In genomic region chr7:30605832-30606231, GRCh38 we compare ENCODE assay signal across 15 cellular contexts. TPM values are rescaled to one million over a fixed set of nuclear protein-coding genes. Genes with fewer than 3 reads are reported as not detected.
DNase-seq lines count a peak whose midpoint lies in the region; ATAC-seq, FAIRE-seq and TF ChIP-seq lines count a peak whose summit lies in the region.
"Had no signal": no experiment of that assay in that cellular context is flagged by ENCODE, and none has a peak within 500 bp of the region (broad histone marks: within the 10 kb centered on the region; RNA-seq: fewer than 3 reads in every experiment).

No MANE protein-coding gene starts in this region.

- H3K4me1 ChIP-seq in K562 (replicated peaks in 1 of 2; ENCODE audit: control insufficient read depth in 2 of 2, insufficient read depth in 2 of 2, low read length in 2 of 2) (no peaks in the 10 kb centered on the region), smooth muscle cell (ENCODE audit: low read depth) (no peaks in the 10 kb centered on the region), esophagus squamous epithelium (no peaks in the 10 kb centered on the region)
- H3K4me1 ChIP-seq: BLaER1 treated with 17β-estradiol and CSF1 and Interleukin-3, amounts not matched to agents 10 nM and 100 nM had no signal

- BruUV-seq in K562 (replicated peaks; lab: Mats Ljungman, UMichigan) = no TSS peak

- H3K4me2 ChIP-seq in K562 (ENCODE audit: insufficient read depth, low read length) (no peak overlapping the region), smooth muscle cell (no peak overlapping the region)
- H3K4me2 ChIP-seq: BLaER1 treated with 17β-estradiol and CSF1 and Interleukin-3, amounts not matched to agents 10 nM and 100 nM had no signal

- H3F3A ChIP-seq in smooth muscle cell (ENCODE audit: low read depth) = peaks cover 25% of the 10 kb centered on the region

- no peak for DNase-seq in activated CD4-positive, alpha-beta T cell treated with anti-CD3 and anti-CD28 coated beads, Interleukin-2, amount 10 ng/mL, durations not matched to agents 24 days and 14 days
- no peak for DNase-seq in activated CD4-positive, alpha-beta T cell treated with anti-CD3 and anti-CD28 coated beads, Interleukin-2, amount 50 U/mL, for 1 hour
- DNase-seq in H54 (ENCODE audit: insufficient read length, low spot score) (no peak), K562 (ENCODE audit: extremely low read depth in 1 of 4, low spot score in 3 of 4) (no peak), smooth muscle cell (lab: John Stamatoyannopoulos, UW; ENCODE audit: unreplicated experiment) (no peak), natural killer cell (no peak), esophagus squamous epithelium (lab: John Stamatoyannopoulos, UW) (no peak)
- DNase-seq: ACHN; CD4-positive, CD25-positive, alpha-beta regulatory T cell; DMS53; GF-D8 had no signal

- POLR2A ChIA-PET in K562 (lab: Yijun Ruan, JAX) = interaction anchor here (0.6 to 2.9 kb wide), 8 partner anchors 8 to 172 kb away, joined by 3 to 19 read pairs (median 4); no protein-coding TSS in a partner anchor

- no peak for TF ChIP-seq EP300 in K562 (IDR thresholded peaks at IDR 0.05; ENCODE audit: low read length)

- peaks cover 80% of the 10 kb centered on the region for H3K36me3 Mint-ChIP-seq in activated CD4-positive, alpha-beta T cell treated with anti-CD3 and anti-CD28 coated beads, Interleukin-2, amount 10 ng/mL, durations not matched to agents 24 days and 14 days (ENCODE audit: low read depth)
- H3K36me3 Mint-ChIP-seq in natural killer cell = peaks cover 39% of the 10 kb centered on the region

- FAIRE-seq in H54 (lab: Jason Lieb, UNC) (peak; percentile 78), K562 (lab: Jason Lieb, UNC) (no peak)
- FAIRE-seq: GM19239 had no signal

- in situ Hi-C loops in K562 (cut with MboI) = no loop called here

- no peak for TF ChIP-seq RAD21 in K562 (CRISPR knock-in tag; conservative IDR thresholded peaks at IDR 0.05 in 1 of 2, IDR thresholded peaks at IDR 0.05 in 1 of 2)

- peaks cover 40% of the 10 kb centered on the region for H3K4me1 Mint-ChIP-seq in activated CD4-positive, alpha-beta T cell treated with anti-CD3 and anti-CD28 coated beads, Interleukin-2, amount 10 ng/mL, durations not matched to agents 24 days and 14 days
- H3K4me1 Mint-ChIP-seq in natural killer cell = no peaks in the 10 kb centered on the region

- no peaks in the 10 kb centered on the region for H3K27me3 ChIP-seq in K562 (ENCODE audit: control insufficient read depth in 2 of 2, insufficient read depth in 2 of 2, low read length in 2 of 2)
- H3K27me3 ChIP-seq in smooth muscle cell (ENCODE audit: low read depth) = no peaks in the 10 kb centered on the region
- no peaks in the 10 kb centered on the region for H3K27me3 ChIP-seq in esophagus squamous epithelium
- H3K27me3 ChIP-seq: BLaER1 treated with 17β-estradiol and CSF1 and Interleukin-3, amounts not matched to agents 10 nM and 100 nM had no signal

- no peaks in the 10 kb centered on the region for H3K9me3 Mint-ChIP-seq in activated CD4-positive, alpha-beta T cell treated with anti-CD3 and anti-CD28 coated beads, Interleukin-2, amount 10 ng/mL, durations not matched to agents 24 days and 14 days
- no peaks in the 10 kb centered on the region for H3K9me3 Mint-ChIP-seq in natural killer cell
- H3K9me3 Mint-ChIP-seq: CD4-positive, CD25-positive, alpha-beta regulatory T cell had no signal

- peaks cover 92% of the 10 kb centered on the region for H3K36me3 ChIP-seq in K562 (ENCODE audit: control insufficient read depth, insufficient read depth, low read length)
- peaks cover 62% of the 10 kb centered on the region for H3K36me3 ChIP-seq in smooth muscle cell (ENCODE audit: low read depth)
- H3K36me3 ChIP-seq in esophagus squamous epithelium = peaks cover 0 to 100% (median 30%) of the 10 kb centered on the region in 3 donors

- H2AFZ ChIP-seq in K562 (ENCODE audit: low read depth, low read length) (no peak overlapping the region), smooth muscle cell (ENCODE audit: low read depth) (no peak overlapping the region)

- H3K9me3 ChIP-seq in K562 (replicated peaks; ENCODE audit: control insufficient read depth, insufficient read depth, low read depth, low read length) (no peaks in the 10 kb centered on the region), smooth muscle cell (replicated peaks; ENCODE audit: low read depth) (no peaks in the 10 kb centered on the region), esophagus squamous epithelium (no peaks in the 10 kb centered on the region)
- H3K9me3 ChIP-seq: BLaER1 treated with 17β-estradiol and CSF1 and Interleukin-3, amounts not matched to agents 10 nM and 100 nM had no signal

- WGBS in K562 (ENCODE audit: insufficient coverage, low coverage, missing lambda C conversion rate) = 98% methylated on average over 3 of the region's 3 CpGs
- 89% methylated on average over 3 of the region's 3 CpGs for WGBS in smooth muscle cell (ENCODE audit: low lambda C conversion rate)
- WGBS in esophagus squamous epithelium, 2 donors = 92 to 96% methylated on average over 3 of the region's 3 CpGs

- TF ChIP-seq CTCF in K562 (IDR thresholded peaks at IDR 0.05 in 2 of 3, conservative IDR thresholded peaks at IDR 0.05 in 1 of 3; ENCODE audit: insufficient read depth in 2 of 3, low read depth in 1 of 3, low read length in 3 of 3) = no peak
- no peak for TF ChIP-seq CTCF in smooth muscle cell (IDR thresholded peaks at IDR 0.05; ENCODE audit: borderline replicate concordance, insufficient read depth, poor library complexity, severe bottlenecking)
- no peak for TF ChIP-seq CTCF in natural killer cell (IDR thresholded peaks at IDR 0.05)
- TF ChIP-seq CTCF in esophagus squamous epithelium (IDR thresholded peaks at IDR 0.05) = no peak

- no peak overlapping the region for H3K4me3 Mint-ChIP-seq in activated CD4-positive, alpha-beta T cell treated with anti-CD3 and anti-CD28 coated beads, Interleukin-2, amount 10 ng/mL, durations not matched to agents 24 days and 14 days
- H3K4me3 Mint-ChIP-seq in natural killer cell = no peak overlapping the region
- H3K4me3 Mint-ChIP-seq: CD4-positive, CD25-positive, alpha-beta regulatory T cell had no signal

- H4K20me1 ChIP-seq in K562 (replicated peaks; ENCODE audit: control insufficient read depth, insufficient read depth, low read length) (0 out of 2 replicates have a peak, but pooled peaks cover 3% of the 10 kb centered on the region), smooth muscle cell (ENCODE audit: low read depth) (peaks cover 97% of the 10 kb centered on the region)

- H3K9ac ChIP-seq in K562 (ENCODE audit: insufficient read depth in 1 of 2, low read depth in 2 of 2, low read length in 2 of 2) (no peak overlapping the region), smooth muscle cell (ENCODE audit: low read depth) (no peak overlapping the region)

- H3K79me2 ChIP-seq in K562 (ENCODE audit: control insufficient read depth, insufficient read depth, low read length) (peaks cover 82% of the 10 kb centered on the region), smooth muscle cell (ENCODE audit: low read depth) (peaks cover 100% of the 10 kb centered on the region)

- ATAC-seq in K562 (0 out of 3 replicates have a peak, but pooled peaks have one; percentile 18), natural killer cell (no peak)
- ATAC-seq: HCT116 had no signal

- peak overlapping the region; percentile 16 for H3K27ac Mint-ChIP-seq in activated CD4-positive, alpha-beta T cell treated with anti-CD3 and anti-CD28 coated beads, Interleukin-2, amount 10 ng/mL, durations not matched to agents 24 days and 14 days
- H3K27ac Mint-ChIP-seq in natural killer cell = peak overlapping the region in 1 of 2 donors; percentile 28

- intact Hi-C loops in activated CD4-positive, alpha-beta T cell treated with anti-CD3 and anti-CD28 coated beads, Interleukin-2, amount 10 ng/mL, durations not matched to agents 24 days and 14 days (cut with micrococcal nuclease) = no loop called here
- intact Hi-C loops in K562 (cut with micrococcal nuclease) = loop anchor here (2.0 kb wide), 1 partner anchor 13 kb away; no protein-coding TSS in a partner anchor
- intact Hi-C loops in natural killer cell (cut with micrococcal nuclease) = no loop called here
- intact Hi-C loops in esophagus squamous epithelium (cut with DNase I) = no loop called here

- TF ChIP-seq POLR2A in H54 (IDR thresholded peaks at IDR 0.05; ENCODE audit: low read depth, low read length) = no peak
- no peak for TF ChIP-seq POLR2A in K562 (conservative IDR thresholded peaks at IDR 0.05)
- no peak for TF ChIP-seq POLR2A in esophagus squamous epithelium (IDR thresholded peaks at IDR 0.05)

- H3K4me3 ChIP-seq in K562 (no peak overlapping the region), smooth muscle cell (no peak overlapping the region), esophagus squamous epithelium (no peak overlapping the region)
- H3K4me3 ChIP-seq: BLaER1 treated with 17β-estradiol and CSF1 and Interleukin-3, amounts not matched to agents 10 nM and 100 nM had no signal

- no peak overlapping the region for H3K27ac ChIP-seq in K562 (ENCODE audit: extremely low read depth, low read depth, low read length)
- H3K27ac ChIP-seq in smooth muscle cell (ENCODE audit: low read depth) = peak overlapping the region; percentile 21
- H3K27ac ChIP-seq in esophagus squamous epithelium = no peak overlapping the region
- H3K27ac ChIP-seq: BLaER1 treated with 17β-estradiol and CSF1 and Interleukin-3, amounts not matched to agents 10 nM and 100 nM; HL-60 had no signal

- H3K27me3 Mint-ChIP-seq in activated CD4-positive, alpha-beta T cell treated with anti-CD3 and anti-CD28 coated beads, Interleukin-2, amount 10 ng/mL, durations not matched to agents 24 days and 14 days = no peaks in the 10 kb centered on the region
- H3K27me3 Mint-ChIP-seq in natural killer cell (ENCODE audit: low read depth in 2 of 2) = no peaks in the 10 kb centered on the region
- H3K27me3 Mint-ChIP-seq: CD4-positive, CD25-positive, alpha-beta regulatory T cell had no signal

- H3K9me1 ChIP-seq in K562 (ENCODE audit: control insufficient read depth, insufficient read depth, low read length) = no peaks in the 10 kb centered on the region

- CTCF ChIA-PET in K562 (lab: Yijun Ruan, JAX; ENCODE audit: low intra/inter-chr PET ratio) = no interaction called here

RNA-seq across cellular contexts. Expression of gene GARS1, which starts 11.2 kb away (rescaled TPM):
- total RNA-seq in activated CD4-positive, alpha-beta T cell treated with anti-CD3 and anti-CD28 coated beads, Interleukin-2, amount 10 ng/mL, durations not matched to agents 24 days and 14 days = 261 and 262 TPM in 2 replicates
- 222 and 446 TPM in 2 replicates for total RNA-seq in K562 (2011; cell fraction: chromatin; rRNA removed; ENCODE audit: low replicate concordance)
- total RNA-seq in K562 (2011; cell fraction: nucleolus; rRNA removed) = 158 and 190 TPM in 2 replicates
- total RNA-seq in K562 (2011; cell fraction: nucleoplasm; rRNA removed) = 225 and 258 TPM in 2 replicates
- total RNA-seq in K562 (2014; rRNA removed) = 142 and 196 TPM in 2 replicates
- 272 and 300 TPM in 2 replicates for total RNA-seq in K562 (2014; rRNA removed; fragmentation: Illumina TruSeq; extraction: Trizol)
- total RNA-seq in K562 (2015; rRNA removed; fragmentation: Illumina TruSeq; extraction: Trizol) = 147 TPM in 2 replicates
- total RNA-seq in K562 (2021) = 270 and 312 TPM in 2 replicates
- 391 and 636 TPM in 2 replicates for polyA plus RNA-seq in K562 (2011; rRNA removed)
- 349 and 578 TPM in 2 replicates for polyA plus RNA-seq in K562 (2011; cell fraction: cytosol; rRNA removed)
- 440 and 547 TPM in 2 replicates for polyA plus RNA-seq in K562 (2011; cell fraction: nucleus; rRNA removed)
- 138 and 517 TPM in 2 replicates for polyA plus RNA-seq in K562 (2012)
- 650 and 769 TPM in 2 replicates for polyA plus RNA-seq in K562 (2014; fragmentation: Illumina TruSeq; extraction: Trizol)
- polyA plus RNA-seq in K562 (2014; fragmentation: Nextera tagmentation; extraction: Ambion mirVana) = 100 to 1,000 TPM; 205 to 227 TPM
- 234 and 319 TPM in 2 replicates for polyA plus RNA-seq in K562 (2014; rRNA removed)
- 421 and 586 TPM in 2 replicates for polyA minus RNA-seq in K562 (2011; rRNA and poly(A)+ RNA removed)
- 264 and 340 TPM in 2 replicates for polyA minus RNA-seq in K562 (2011; cell fraction: cytosol; rRNA and poly(A)+ RNA removed)
- 178 and 266 TPM in 2 replicates for polyA minus RNA-seq in K562 (2011; cell fraction: nucleus; rRNA and poly(A)+ RNA removed)
- total RNA-seq in smooth muscle cell = 240 and 299 TPM in 2 replicates
- 222 and 233 TPM in 2 replicates for polyA plus RNA-seq in smooth muscle cell
- 100 to 1,000 TPM in 1 of 3 donors, 10 to 100 TPM in 2; 80.2 to 107 (median 92.4) TPM for total RNA-seq in natural killer cell
- total RNA-seq in esophagus squamous epithelium = 100 to 1,000 TPM in 2 of 4 donors, 10 to 100 TPM in 2; 79.2 to 125 (median 97.3) TPM
